Comparison of ENCODE assay signal across 19 cellular contexts in the genomic region with DNA sequence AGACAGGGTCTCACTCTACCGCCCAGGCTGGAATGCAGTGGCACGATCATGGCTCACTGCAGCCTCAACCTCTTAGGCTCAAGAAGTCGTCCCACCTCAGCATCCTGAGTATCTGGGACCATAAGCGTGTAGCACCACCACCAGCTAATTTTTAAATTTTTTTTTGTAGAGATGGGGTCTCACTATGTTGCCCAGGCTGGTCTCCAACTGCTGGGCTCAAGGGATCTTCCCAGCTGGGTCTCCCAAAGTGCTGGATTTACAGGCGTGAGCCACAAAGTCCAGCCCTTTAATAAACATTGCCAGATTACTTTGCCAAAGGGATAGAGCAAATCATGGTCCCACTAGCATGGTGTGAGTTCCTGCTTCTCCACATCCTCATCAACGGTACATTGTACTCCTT. TPM values are rescaled to one million over a fixed set of nuclear protein-coding genes. Genes with fewer than 3 reads are reported as not detected.
DNase-seq lines count a peak whose midpoint lies in the region; ATAC-seq, FAIRE-seq and TF ChIP-seq lines count a peak whose summit lies in the region.
"Had no signal": no experiment of that assay in that cellular context is flagged by ENCODE, and none has a peak within 500 bp of the region (broad histone marks: within the 10 kb centered on the region; RNA-seq: fewer than 3 reads in every experiment).

No MANE protein-coding gene starts in this region.

- CTCF ChIA-PET in HEK293 (lab: Yijun Ruan, JAX): no interaction called here
- CTCF ChIA-PET in K562 (lab: Yijun Ruan, JAX; ENCODE audit: low intra/inter-chr PET ratio): no interaction called here

- H3K4me3 ChIP-seq in HEK293 (ENCODE audit: low read depth, low read length) (no peak overlapping the region), K562 (no peak overlapping the region), stomach (peak overlapping the region in 1 of 4 donors; percentile 4), mucosa of descending colon (no peak overlapping the region)
- H3K4me3 ChIP-seq: GM23338 had no signal

- in situ Hi-C loops in K562 (cut with MboI): no loop called here

- no peak overlapping the region for H2AFZ ChIP-seq in K562 (ENCODE audit: low read depth, low read length)
- H2AFZ ChIP-seq: GM23338 had no signal

- DNase-seq in K562 (ENCODE audit: extremely low read depth in 1 of 4, low spot score in 3 of 4) (no peak), stomach (no peak), mucosa of descending colon (no peak), head of caudate nucleus (no peak)
- DNase-seq: C1 segment of cervical spinal cord; Calu3; CD4-positive, alpha-beta memory T cell; COR-L47; DMS53; DMS79 treated with DMSO at 0.1 percent for 48 hours; GF-D8; H9; HFFc6 had no signal

- no peak for FAIRE-seq in K562 (lab: Jason Lieb, UNC)
- FAIRE-seq: GM12891, GM18507 had no signal

- peaks cover 14 to 78% of the 10 kb centered on the region in 2 experiments for H3K36me3 ChIP-seq in HEK293 (ENCODE audit: control insufficient read depth in 2 of 2, insufficient read depth in 1 of 2, low read length in 2 of 2)
- peaks cover 54% of the 10 kb centered on the region for H3K36me3 ChIP-seq in K562 (ENCODE audit: control insufficient read depth, insufficient read depth, low read length)
- H3K36me3 ChIP-seq in stomach: peaks cover 37 to 98% (median 97%) of the 10 kb centered on the region in 4 donors
- peaks cover 8% of the 10 kb centered on the region for H3K36me3 ChIP-seq in mucosa of descending colon (ENCODE audit: low read depth)

- no peaks in the 10 kb centered on the region for H3K27me3 ChIP-seq in K562 (ENCODE audit: control insufficient read depth in 2 of 2, insufficient read depth in 2 of 2, low read length in 2 of 2)
- H3K27me3 ChIP-seq in stomach: no peaks in the 10 kb centered on the region

- no peaks in the 10 kb centered on the region for H3K9me1 ChIP-seq in K562 (ENCODE audit: control insufficient read depth, insufficient read depth, low read length)

- TF ChIP-seq POLR2A in K562 (conservative IDR thresholded peaks at IDR 0.05): no peak
- no peak for TF ChIP-seq POLR2A in stomach (IDR thresholded peaks at IDR 0.05)

- TF ChIP-seq EP300 in K562 (IDR thresholded peaks at IDR 0.05; ENCODE audit: low read length) (no peak), stomach (IDR thresholded peaks at IDR 0.05) (no peak)

- POLR2A ChIA-PET in HEK293 (lab: Yijun Ruan, JAX) (interaction anchor here (0.7 kb wide), 1 partner anchor 20 kb away, joined by 3 read pairs; no protein-coding TSS in a partner anchor), K562 (lab: Yijun Ruan, JAX) (interaction anchor here (1.1 to 1.6 kb wide), 3 partner anchors 10 to 42 kb away, joined by 3 to 4 read pairs (median 4); no protein-coding TSS in a partner anchor)

- H3K4me2 ChIP-seq in K562 (ENCODE audit: insufficient read depth, low read length): no peak overlapping the region
- H3K4me2 ChIP-seq: GM23338 had no signal

- intact Hi-C loops in K562 (cut with micrococcal nuclease): no loop called here
- intact Hi-C loops in stomach (cut with DNase I; ENCODE audit: low total_unique reads): no loop called here
- intact Hi-C loops in mucosa of descending colon (cut with DNase I, micrococcal nuclease): no loop called here
- intact Hi-C loops in head of caudate nucleus (cut with DNase I): no loop called here

- H3K27ac ChIP-seq in HEK293 (ENCODE audit: extremely low read depth, low read depth, low read length): no peak overlapping the region
- no peak overlapping the region for H3K27ac ChIP-seq in K562 (ENCODE audit: extremely low read depth, low read depth, low read length)
- peak overlapping the region in 3 of 5 donors; percentile 21 to 45 (median 24) for H3K27ac ChIP-seq in stomach

- no TSS peak for BruUV-seq in K562 (replicated peaks; lab: Mats Ljungman, UMichigan)

- TF ChIP-seq CTCF in HEK293 (tag by site-specific recombination; IDR thresholded peaks at IDR 0.05) (no peak), K562 (IDR thresholded peaks at IDR 0.05 in 2 of 3, conservative IDR thresholded peaks at IDR 0.05 in 1 of 3; ENCODE audit: insufficient read depth in 2 of 3, low read depth in 1 of 3, low read length in 3 of 3) (no peak), stomach (IDR thresholded peaks at IDR 0.05) (no peak), mucosa of descending colon (IDR thresholded peaks at IDR 0.05) (no peak)

- no peaks in the 10 kb centered on the region for H3K79me2 ChIP-seq in K562 (ENCODE audit: control insufficient read depth, insufficient read depth, low read length)

- TF ChIP-seq RAD21 in K562 (CRISPR knock-in tag; conservative IDR thresholded peaks at IDR 0.05 in 1 of 2, IDR thresholded peaks at IDR 0.05 in 1 of 2): no peak

- H3K4me1 ChIP-seq in HEK293 (ENCODE audit: control insufficient read depth, insufficient read depth, low read length) (no peaks in the 10 kb centered on the region), K562 (replicated peaks in 1 of 2; ENCODE audit: control insufficient read depth in 2 of 2, insufficient read depth in 2 of 2, low read length in 2 of 2) (no peaks in the 10 kb centered on the region), stomach (peaks cover 5 to 42% (median 19%) of the 10 kb centered on the region in 4 donors), mucosa of descending colon (ENCODE audit: low read depth) (no peaks in the 10 kb centered on the region)

- H4K20me1 ChIP-seq in K562 (replicated peaks; ENCODE audit: control insufficient read depth, insufficient read depth, low read length): no peaks in the 10 kb centered on the region

- no peak overlapping the region for H3K9ac ChIP-seq in K562 (ENCODE audit: insufficient read depth in 1 of 2, low read depth in 2 of 2, low read length in 2 of 2)

- ATAC-seq in K562 (no peak), mucosa of descending colon (no peak), HG03469 (IDR thresholded peaks at IDR 0.05; ENCODE audit: unreplicated experiment) (no peak)
- ATAC-seq: GM23338, HCT116 had no signal

- H3K9me3 ChIP-seq in HEK293 (ENCODE audit: control insufficient read depth, insufficient read depth, low read depth, low read length) (no peaks in the 10 kb centered on the region), K562 (replicated peaks; ENCODE audit: control insufficient read depth, insufficient read depth, low read depth, low read length) (no peaks in the 10 kb centered on the region), stomach (no peaks in the 10 kb centered on the region), mucosa of descending colon (no peaks in the 10 kb centered on the region)

- 94% methylated on average over 6 of the region's 6 CpGs for WGBS in K562 (ENCODE audit: insufficient coverage, low coverage, missing lambda C conversion rate)
- 49 to 70% (median 60%) methylated on average over 6 of the region's 6 CpGs for WGBS in stomach, 5 donors

TF ChIP-seq in HEK293, 187 proteins besides CTCF, POLR2A, EP300 and RAD21:
- no peak for TF ChIP-seq GLI4 (tag by site-specific recombination; IDR thresholded peaks at IDR 0.05)
- TF ChIP-seq ZNF121 (tag by site-specific recombination; IDR thresholded peaks at IDR 0.05): peak; percentile 54; the same call in 1 of the 2 replicates
TF ChIP-seq in HEK293: peak in this region for 1.

TF ChIP-seq in K562, 482 proteins besides CTCF, POLR2A, EP300 and RAD21:
- TF ChIP-seq SLC30A9 (CRISPR knock-in tag; IDR thresholded peaks at IDR 0.05): no peak
- TF ChIP-seq ZNF121 (CRISPR knock-in tag; conservative IDR thresholded peaks at IDR 0.05): peak; percentile 50; the same call in 1 of the 2 replicates

RNA-seq across cellular contexts. Expression of gene KMT5B, which starts 45.6 kb away (rescaled TPM):
- 25.4 and 66.1 TPM in 2 replicates for total RNA-seq in K562 (2011; cell fraction: chromatin; rRNA removed; ENCODE audit: low replicate concordance)
- total RNA-seq in K562 (2011; cell fraction: nucleolus; rRNA removed): 10.5 and 14.7 TPM in 2 replicates
- total RNA-seq in K562 (2011; cell fraction: nucleoplasm; rRNA removed): 19.0 and 28.4 TPM in 2 replicates
- total RNA-seq in K562 (2014; rRNA removed) (15.5 and 20.8 TPM in 2 replicates), K562 (2014; rRNA removed; fragmentation: Illumina TruSeq; extraction: Trizol) (24.6 and 29.4 TPM in 2 replicates), K562 (2015; rRNA removed; fragmentation: Illumina TruSeq; extraction: Trizol) (21.3 and 22.0 TPM in 2 replicates), K562 (2021) (22.7 and 24.7 TPM in 2 replicates), stomach (10 to 100 TPM; 17.4 to 52.7 (median 31.6) TPM), mucosa of descending colon (10 to 100 TPM; 56.4 to 71.3 (median 65.1) TPM)
- polyA plus RNA-seq in K562 (2011; rRNA removed) (18.9 and 20.9 TPM in 2 replicates), K562 (2014; fragmentation: Illumina TruSeq; extraction: Trizol) (27.3 and 29.2 TPM in 2 replicates), K562 (2014; fragmentation: Nextera tagmentation; extraction: Ambion mirVana) (1 to 10 TPM; 7.3 to 7.4 TPM), K562 (2014; rRNA removed) (16.3 and 20.4 TPM in 2 replicates), stomach (10 to 100 TPM; 14.3 to 20.6 (median 14.8) TPM)
- polyA plus RNA-seq in K562 (2011; cell fraction: cytosol; rRNA removed): 4.5 and 9.3 TPM in 2 replicates
- 13.0 and 16.5 TPM in 2 replicates for polyA plus RNA-seq in K562 (2011; cell fraction: nucleus; rRNA removed)
- 18.2 and 21.9 TPM in 2 replicates for polyA plus RNA-seq in K562 (2012)
- 31.7 and 36.9 TPM in 2 replicates for polyA minus RNA-seq in K562 (2011; rRNA and poly(A)+ RNA removed)
- polyA minus RNA-seq in K562 (2011; cell fraction: cytosol; rRNA and poly(A)+ RNA removed): 9.8 and 10.7 TPM in 2 replicates
- polyA minus RNA-seq in K562 (2011; cell fraction: nucleus; rRNA and poly(A)+ RNA removed): 10.1 and 14.9 TPM in 2 replicates

RNA-seq across cellular contexts. Expression of gene CHKA, which starts 46.3 kb away (rescaled TPM):
- 73.9 and 131 TPM in 2 replicates for total RNA-seq in K562 (2011; cell fraction: chromatin; rRNA removed; ENCODE audit: low replicate concordance)
- 41.7 and 54.3 TPM in 2 replicates for total RNA-seq in K562 (2011; cell fraction: nucleolus; rRNA removed)
- total RNA-seq in K562 (2011; cell fraction: nucleoplasm; rRNA removed): 82.8 and 110 TPM in 2 replicates
- total RNA-seq in K562 (2014; rRNA removed) (30.2 and 41.1 TPM in 2 replicates), K562 (2014; rRNA removed; fragmentation: Illumina TruSeq; extraction: Trizol) (26.5 and 34.3 TPM in 2 replicates), K562 (2015; rRNA removed; fragmentation: Illumina TruSeq; extraction: Trizol) (34.2 and 37.0 TPM in 2 replicates), K562 (2021) (36.5 and 41.4 TPM in 2 replicates), stomach (100 to 1,000 TPM in 4 of 5 donors, 10 to 100 TPM in 1; 85.9 to 227 (median 147) TPM), mucosa of descending colon (10 to 100 TPM; 44.1 to 74.4 (median 58.5) TPM)
- polyA plus RNA-seq in K562 (2011; rRNA removed) (21.1 and 24.3 TPM in 2 replicates), K562 (2014; fragmentation: Illumina TruSeq; extraction: Trizol) (22.6 and 30.2 TPM in 2 replicates), K562 (2014; fragmentation: Nextera tagmentation; extraction: Ambion mirVana) (1 to 10 TPM; 3.6 to 6.7 TPM), K562 (2014; rRNA removed) (34.7 and 34.8 TPM in 2 replicates), stomach (10 to 100 TPM; 20.9 to 47.2 (median 36.7) TPM)
- polyA plus RNA-seq in K562 (2011; cell fraction: cytosol; rRNA removed): 14.9 and 18.8 TPM in 2 replicates
- 46.9 and 59.6 TPM in 2 replicates for polyA plus RNA-seq in K562 (2011; cell fraction: nucleus; rRNA removed)
- 24.3 and 24.8 TPM in 2 replicates for polyA plus RNA-seq in K562 (2012)
- polyA minus RNA-seq in K562 (2011; rRNA and poly(A)+ RNA removed): 30.6 and 34.6 TPM in 2 replicates
- polyA minus RNA-seq in K562 (2011; cell fraction: cytosol; rRNA and poly(A)+ RNA removed): 12.8 and 13.7 TPM in 2 replicates
- polyA minus RNA-seq in K562 (2011; cell fraction: nucleus; rRNA and poly(A)+ RNA removed): 15.5 and 26.4 TPM in 2 replicates

Comparison
In these comparisons a context has a peak if more than half of its experiments do, and no peak if none do; other contexts are left out.
1. H3K27ac ChIP-seq: peak in stomach (3 of 5); none in HEK293 (single experiment) and K562 (single experiment).
2. Of the 44 proteins assayed by ChIP-seq in both K562 and HEK293: peak only in K562: none; only in HEK293: none; in both: ZNF121; in neither: 43.